In the genomic region with DNA sequence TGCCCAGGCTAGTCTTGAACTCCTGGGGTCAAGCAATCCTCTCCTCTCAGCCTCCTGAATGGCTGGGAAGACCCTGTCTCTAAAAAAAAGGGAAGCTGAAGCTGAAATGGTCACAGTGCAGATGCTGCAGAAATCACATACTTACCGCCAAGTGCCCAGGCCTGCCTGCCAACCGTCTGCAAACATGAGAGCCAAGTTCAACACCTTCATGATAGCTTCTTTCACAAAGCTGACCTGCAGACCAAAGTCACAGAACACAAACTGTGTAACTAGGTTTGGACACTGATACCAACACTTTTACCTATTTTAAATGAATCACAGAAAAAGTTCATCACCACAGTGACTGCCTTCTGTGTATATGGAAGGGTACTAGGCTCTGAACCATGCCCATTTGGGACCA, we compare ENCODE assay signal across 28 cellular contexts.
"Had no signal": no experiment of that assay in that cellular context is flagged by ENCODE, and none has a peak within 500 bp of the region (broad histone marks: within the 10 kb centered on the region; RNA-seq: fewer than 3 reads in every experiment).

No MANE protein-coding gene starts in this region.

- H3K9me3 ChIP-seq: Peyer's patch, SJSA1, SK-N-SH had no signal

- H3K4me1 ChIP-seq: Peyer's patch, SJSA1 had no signal

- H3K27me3 Mint-ChIP-seq: activated CD4-positive, alpha-beta T cell treated with anti-CD3 and anti-CD28 coated beads, Interleukin-2, amount 10 ng/mL, durations not matched to agents 24 days and 14 days; activated naive CD4-positive, alpha-beta T cell treated with anti-CD3 and anti-CD28 coated beads, Interleukin-2, amount 10 ng/mL, durations not matched to agents 7 days and 5 days; activated naive CD8-positive, alpha-beta T cell treated with anti-CD3 and anti-CD28 coated beads for 36 hours had no signal

- H3K27ac ChIP-seq: KMS-11, Peyer's patch, RWPE1, SJSA1 had no signal

- H3K4me3 ChIP-seq: Peyer's patch, SJSA1 had no signal

- ATAC-seq: activated CD8-positive, alpha-beta T cell treated with anti-CD3 and anti-CD28 coated beads, Interleukin-2, amount 10 ng/mL, durations not matched to agents 7 days and 5 days; PC-3 had no signal

- DNase-seq: activated CD4-positive, alpha-beta T cell treated with anti-CD3 and anti-CD28 coated beads, Interleukin-2, amount 10 ng/mL, durations not matched to agents 24 days and 14 days; activated CD4-positive, alpha-beta T cell treated with anti-CD3 and anti-CD28 coated beads, Interleukin-2, amount 50 U/mL, for 48 hours; activated CD8-positive, alpha-beta memory T cell treated with anti-CD3 and anti-CD28 coated beads, Interleukin-2, amount 50 U/mL, for 48 hours; activated CD8-positive, alpha-beta T cell treated with anti-CD3 and anti-CD28 coated beads, Interleukin-2, amount 10 ng/mL, durations not matched to agents 7 days and 5 days; activated effector memory CD4-positive, alpha-beta T cell treated with Interleukin-2 at 50 U/mL for 16 hours; activated naive CD4-positive, alpha-beta T cell treated with anti-CD3 and anti-CD28 coated beads, Interleukin-2, amount 10 ng/mL, durations not matched to agents 7 days and 5 days; activated naive CD8-positive, alpha-beta T cell treated with anti-CD3 and anti-CD28 coated beads for 36 hours; activated T-cell treated with anti-CD3 and anti-CD28 coated beads, Interleukin-2, amount 50 U/mL, for 48 hours; amniotic stem cell; aorta; MM.1S; MV-4-11; NCI-H1092; NCI-H1436 treated with DMSO at 0.1 percent for 48 hours; NCI-H1694 treated with DMSO at 0.1 percent for 48 hours; NCI-H2029; NCI-H345; NCI-H524 treated with DMSO at 0.1 percent for 48 hours; NK-92 treated with Interleukin-12 subunit alpha and Interleukin-12 subunit beta, amount 100 ng/mL, for 24 hours; PC-3; SHP77 treated with DMSO at 0.1 percent for 48 hours; SK-N-SH had no signal

- H3K4me1 Mint-ChIP-seq: activated CD4-positive, alpha-beta T cell treated with anti-CD3 and anti-CD28 coated beads, Interleukin-2, amount 10 ng/mL, durations not matched to agents 24 days and 14 days; activated naive CD4-positive, alpha-beta T cell treated with anti-CD3 and anti-CD28 coated beads, Interleukin-2, amount 10 ng/mL, durations not matched to agents 7 days and 5 days; activated naive CD8-positive, alpha-beta T cell treated with anti-CD3 and anti-CD28 coated beads for 36 hours had no signal

- H3K4me3 Mint-ChIP-seq: activated CD4-positive, alpha-beta T cell treated with anti-CD3 and anti-CD28 coated beads, Interleukin-2, amount 10 ng/mL, durations not matched to agents 24 days and 14 days; activated CD8-positive, alpha-beta T cell treated with anti-CD3 and anti-CD28 coated beads, Interleukin-2, amount 10 ng/mL, durations not matched to agents 7 days and 5 days; activated naive CD4-positive, alpha-beta T cell treated with anti-CD3 and anti-CD28 coated beads, Interleukin-2, amount 10 ng/mL, durations not matched to agents 7 days and 5 days; activated naive CD8-positive, alpha-beta T cell treated with anti-CD3 and anti-CD28 coated beads for 36 hours; T-helper 1 cell treated with Interleukin-12 subunit alpha and Interleukin-12 subunit beta and Interleukin-4 antibody, amounts not matched to agents 30 μg/mL and 1 μg/mL, for 36 hours; T-helper 2 cell treated with Interferon-gamma antibody and Interleukin-4, amounts not matched to agents 5 μg/mL and 100 μg/mL, for 36 hours had no signal

- H3K9me3 Mint-ChIP-seq: activated CD4-positive, alpha-beta T cell treated with anti-CD3 and anti-CD28 coated beads, Interleukin-2, amount 10 ng/mL, durations not matched to agents 24 days and 14 days; activated naive CD4-positive, alpha-beta T cell treated with anti-CD3 and anti-CD28 coated beads, Interleukin-2, amount 10 ng/mL, durations not matched to agents 7 days and 5 days; activated naive CD8-positive, alpha-beta T cell treated with anti-CD3 and anti-CD28 coated beads for 36 hours; T-helper 1 cell treated with Interleukin-12 subunit alpha and Interleukin-12 subunit beta and Interleukin-4 antibody, amounts not matched to agents 30 μg/mL and 1 μg/mL, for 36 hours; T-helper 2 cell treated with Interferon-gamma antibody and Interleukin-4, amounts not matched to agents 5 μg/mL and 100 μg/mL, for 36 hours had no signal

- H3K27me3 ChIP-seq: Peyer's patch, SJSA1 had no signal

- H3K27ac Mint-ChIP-seq: activated CD4-positive, alpha-beta T cell treated with anti-CD3 and anti-CD28 coated beads, Interleukin-2, amount 10 ng/mL, durations not matched to agents 24 days and 14 days; activated CD8-positive, alpha-beta T cell treated with anti-CD3 and anti-CD28 coated beads, Interleukin-2, amount 10 ng/mL, durations not matched to agents 7 days and 5 days; activated naive CD4-positive, alpha-beta T cell treated with anti-CD3 and anti-CD28 coated beads, Interleukin-2, amount 10 ng/mL, durations not matched to agents 7 days and 5 days; activated naive CD8-positive, alpha-beta T cell treated with anti-CD3 and anti-CD28 coated beads for 36 hours; T-helper 1 cell treated with Interleukin-12 subunit alpha and Interleukin-12 subunit beta and Interleukin-4 antibody, amounts not matched to agents 30 μg/mL and 1 μg/mL, for 36 hours; T-helper 2 cell treated with Interferon-gamma antibody and Interleukin-4, amounts not matched to agents 5 μg/mL and 100 μg/mL, for 36 hours had no signal
